23 cellular contexts compared by ENCODE assay signal in the genomic region with DNA sequence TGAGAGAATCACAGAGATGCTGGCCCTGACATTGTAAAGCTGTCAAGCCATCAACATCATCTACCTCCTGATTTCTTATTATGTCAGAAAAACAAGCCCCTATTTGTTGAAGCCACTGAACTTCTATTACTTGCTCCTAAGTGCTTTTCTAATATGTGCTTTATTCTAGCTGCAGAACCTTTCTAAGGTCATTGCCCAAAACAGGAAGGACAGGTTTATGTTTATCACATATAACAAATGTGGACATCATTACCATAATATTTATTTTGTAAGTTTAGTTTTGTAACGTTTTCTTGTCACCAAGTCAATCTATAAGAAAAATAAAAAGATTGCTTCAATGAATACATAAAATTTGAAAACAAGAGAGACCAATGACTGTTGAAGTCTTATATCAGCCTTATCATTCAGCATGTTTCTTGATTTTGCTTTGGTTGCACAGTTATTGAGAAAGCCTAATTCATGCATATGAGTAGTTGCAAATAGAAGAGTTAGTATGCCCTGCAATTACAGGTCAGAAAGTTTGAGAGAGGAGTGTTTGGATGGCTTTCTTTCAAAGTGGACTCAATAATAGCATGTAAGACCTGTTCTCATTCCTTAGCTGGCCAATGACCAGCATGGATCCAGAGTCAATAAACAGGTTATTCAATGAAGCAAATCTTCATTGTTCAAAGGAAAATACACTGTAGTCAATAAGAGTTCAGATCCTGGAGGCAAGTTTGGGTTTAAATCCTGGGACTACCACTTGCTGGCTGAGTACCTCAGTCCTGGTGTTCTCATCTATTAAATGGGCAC.
DNase-seq lines count a peak whose midpoint lies in the region; ATAC-seq and TF ChIP-seq lines count a peak whose summit lies in the region.
"Had no signal": no experiment of that assay in that cellular context is flagged by ENCODE, and none has a peak within 500 bp of the region (broad histone marks: within the 10 kb centered on the region; RNA-seq: fewer than 3 reads in every experiment).

No MANE protein-coding gene starts in this region.

- H3F3A ChIP-seq in GM23338 (replicated peaks; ENCODE audit: low read depth) (no peaks in the 10 kb centered on the region), PC-9 (ENCODE audit: insufficient read depth, low read depth) (peaks cover 17% of the 10 kb centered on the region; the same call in 1 of the 2 replicates)

- peaks cover 0 to 10% (median 0%) of the 10 kb centered on the region in 4 donors for H3K4me1 Mint-ChIP-seq in CD4-positive, CD25-positive, alpha-beta regulatory T cell
- H3K4me1 Mint-ChIP-seq in GM23338 (peaks cover 6% of the 10 kb centered on the region), type B pancreatic cell (ENCODE audit: unreplicated experiment) (peaks cover 8% of the 10 kb centered on the region)
- peaks cover 5% of the 10 kb centered on the region for H3K4me1 Mint-ChIP-seq in activated CD4-positive, alpha-beta T cell treated with anti-CD3 and anti-CD28 coated beads for 36 hours
- H3K4me1 Mint-ChIP-seq: B cell, CD14-positive monocyte, IgD-negative memory B cell had no signal

- no peaks in the 10 kb centered on the region for H3K36me3 ChIP-seq in CD4-positive, CD25-positive, alpha-beta regulatory T cell (ENCODE audit: control insufficient read depth, insufficient read depth, low read length)
- H3K36me3 ChIP-seq in GM23338 (ENCODE audit: insufficient read depth) (no peaks in the 10 kb centered on the region), PC-9 (ENCODE audit: low read depth) (no peaks in the 10 kb centered on the region)
- H3K36me3 ChIP-seq: Peyer's patch had no signal

- ATAC-seq in CD4-positive, CD25-positive, alpha-beta regulatory T cell (ENCODE audit: low read depth in 2 of 2): no peak
- ATAC-seq in GM23338: no peak
- no peak for ATAC-seq in activated CD4-positive, alpha-beta T cell treated with anti-CD3 and anti-CD28 coated beads for 36 hours

- CTCF ChIA-PET in PC-9 (lab: Charles Lee): no interaction called here
- CTCF ChIA-PET in activated CD4-positive, alpha-beta T cell treated with anti-CD3 and anti-CD28 coated beads for 36 hours (lab: Charles Lee): interaction anchor here (0.9 to 1.4 kb wide), 5 partner anchors 11 to 56 kb away, joined by 3 to 5 read pairs (median 3); no protein-coding TSS in a partner anchor

- no TSS peak for BruUV-seq in PC-9 (replicated peaks; lab: Mats Ljungman, UMichigan)

- H3K27me3 ChIP-seq in CD4-positive, CD25-positive, alpha-beta regulatory T cell (ENCODE audit: control insufficient read depth, insufficient read depth, low read length): peaks cover 5% of the 10 kb centered on the region
- H3K27me3 ChIP-seq in GM23338 (ENCODE audit: insufficient read depth) (no peaks in the 10 kb centered on the region), PC-9 (ENCODE audit: insufficient read depth, low read depth) (no peaks in the 10 kb centered on the region)
- H3K27me3 ChIP-seq: Peyer's patch had no signal

- H3K4me3 Mint-ChIP-seq in CD4-positive, CD25-positive, alpha-beta regulatory T cell: peak overlapping the region in 1 of 4 donors; percentile 18
- H3K4me3 Mint-ChIP-seq in GM23338 (no peak overlapping the region), type B pancreatic cell (no peak overlapping the region)
- no peak overlapping the region for H3K4me3 Mint-ChIP-seq in activated CD4-positive, alpha-beta T cell treated with anti-CD3 and anti-CD28 coated beads for 36 hours
- H3K4me3 Mint-ChIP-seq: B cell; CD14-positive monocyte; IgD-negative memory B cell; T-helper 1 cell treated with Interleukin-12 subunit alpha and Interleukin-12 subunit beta and Interleukin-4 antibody, amounts not matched to agents 30 μg/mL and 1 μg/mL, for 36 hours had no signal

- H3K27ac Mint-ChIP-seq in CD4-positive, CD25-positive, alpha-beta regulatory T cell: peak overlapping the region in 2 of 3 donors; percentile 30 to 32
- H3K27ac Mint-ChIP-seq in GM23338: no peak overlapping the region
- peak overlapping the region; percentile 13 for H3K27ac Mint-ChIP-seq in type B pancreatic cell
- no peak overlapping the region for H3K27ac Mint-ChIP-seq in activated CD4-positive, alpha-beta T cell treated with anti-CD3 and anti-CD28 coated beads for 36 hours
- H3K27ac Mint-ChIP-seq: B cell; CD14-positive monocyte; IgD-negative memory B cell; T-helper 1 cell treated with Interleukin-12 subunit alpha and Interleukin-12 subunit beta and Interleukin-4 antibody, amounts not matched to agents 30 μg/mL and 1 μg/mL, for 36 hours had no signal

- H3K4me2 ChIP-seq in GM23338 (no peak overlapping the region), PC-9 (peak overlapping the region; percentile 56)
- H3K4me2 ChIP-seq: SK-N-SH had no signal

- intact Hi-C loops in PC-9 (cut with micrococcal nuclease; ENCODE audit: unreplicated experiment): no loop called here
- intact Hi-C loops in activated CD4-positive, alpha-beta T cell treated with anti-CD3 and anti-CD28 coated beads for 36 hours (cut with DNase I, micrococcal nuclease): no loop called here

- peaks cover 24% of the 10 kb centered on the region for H3K27me3 Mint-ChIP-seq in CD4-positive, CD25-positive, alpha-beta regulatory T cell
- H3K27me3 Mint-ChIP-seq in GM23338 (ENCODE audit: insufficient read depth, low read depth, poor library complexity) (no peaks in the 10 kb centered on the region), type B pancreatic cell (peaks cover 13% of the 10 kb centered on the region)
- H3K27me3 Mint-ChIP-seq in activated CD4-positive, alpha-beta T cell treated with anti-CD3 and anti-CD28 coated beads for 36 hours: peaks cover 8% of the 10 kb centered on the region

- no peaks in the 10 kb centered on the region for H3K9me3 ChIP-seq in CD4-positive, CD25-positive, alpha-beta regulatory T cell (ENCODE audit: control insufficient read depth in 2 of 2, low read length in 2 of 2)
- no peaks in the 10 kb centered on the region for H3K9me3 ChIP-seq in PC-9 (ENCODE audit: insufficient read depth, low read depth)
- H3K9me3 ChIP-seq: Peyer's patch, SK-N-SH had no signal

- H4K20me1 ChIP-seq in GM23338 (replicated peaks; ENCODE audit: insufficient read depth) (no peaks in the 10 kb centered on the region), PC-9 (ENCODE audit: insufficient read depth) (no peaks in the 10 kb centered on the region)

- H3K9me2 ChIP-seq in GM23338 (ENCODE audit: insufficient read depth) (peaks cover 6% of the 10 kb centered on the region; the same call in 1 of the 2 replicates), PC-9 (ENCODE audit: insufficient read depth) (no peaks in the 10 kb centered on the region)
- H3K9me2 ChIP-seq: SK-N-SH had no signal

- peak overlapping the region; percentile 79; the same call in 1 of the 2 replicates for H2AFZ ChIP-seq in GM23338
- no peak overlapping the region; the same call in 1 of the 2 replicates for H2AFZ ChIP-seq in PC-9

- no peak overlapping the region for H3K4me3 ChIP-seq in CD4-positive, CD25-positive, alpha-beta regulatory T cell (ENCODE audit: low read depth, low read length)
- H3K4me3 ChIP-seq in GM23338 (no peak overlapping the region), PC-9 (peak overlapping the region; percentile 1; the same call in 1 of the 2 replicates)
- H3K4me3 ChIP-seq: Peyer's patch had no signal

- H3K36me3 Mint-ChIP-seq in CD4-positive, CD25-positive, alpha-beta regulatory T cell: no peaks in the 10 kb centered on the region
- H3K36me3 Mint-ChIP-seq in GM23338 (ENCODE audit: low read depth) (no peaks in the 10 kb centered on the region; the same call in 2 of the 3 replicates), type B pancreatic cell (no peaks in the 10 kb centered on the region)
- no peaks in the 10 kb centered on the region for H3K36me3 Mint-ChIP-seq in activated CD4-positive, alpha-beta T cell treated with anti-CD3 and anti-CD28 coated beads for 36 hours (ENCODE audit: low read depth)
- H3K36me3 Mint-ChIP-seq: CD14-positive monocyte had no signal

- H3K27ac ChIP-seq in CD4-positive, CD25-positive, alpha-beta regulatory T cell (ENCODE audit: insufficient read depth, low read length, poor library complexity, severe bottlenecking): no peak overlapping the region
- H3K27ac ChIP-seq in GM23338 (ENCODE audit: low read depth) (no peak overlapping the region), PC-9 (peak overlapping the region; percentile 38)
- H3K27ac ChIP-seq: Peyer's patch had no signal

- DNase-seq in CD4-positive, CD25-positive, alpha-beta regulatory T cell: no peak
- DNase-seq in GM23338 (ENCODE audit: low spot score) (no peak), PC-9 (peak in 1 of 2 experiments; percentile 74), type B pancreatic cell (ENCODE audit: extremely low spot score, unreplicated experiment) (no peak), SHP77 (lab: John Stamatoyannopoulos, UW) (no peak), T-helper 9 cell (no peak)
- DNase-seq in activated CD4-positive, alpha-beta T cell treated with anti-CD3 and anti-CD28 coated beads for 36 hours: no peak
- DNase-seq: HCEC 1CT, NCI-H1092, NCI-H1417 treated with DMSO at 0.1 percent for 48 hours, NCI-H1694 treated with DMSO at 0.1 percent for 48 hours, NCI-H2081, NCI-H2171, NCI-H345, NCI-H524 treated with DMSO at 0.1 percent for 48 hours, Peyer's patch, SIG-M5, SK-N-SH, SW 1271 had no signal

- TF ChIP-seq CTCF in GM23338 (conservative IDR thresholded peaks at IDR 0.05; ENCODE audit: low read depth in 2 of 2): no peak
- no peak for TF ChIP-seq CTCF in PC-9 (conservative IDR thresholded peaks at IDR 0.05)
- no peak for TF ChIP-seq CTCF in type B pancreatic cell (conservative IDR thresholded peaks at IDR 0.05)

- H3K79me2 ChIP-seq in GM23338 (replicated peaks; ENCODE audit: insufficient read depth) (no peaks in the 10 kb centered on the region), PC-9 (ENCODE audit: low read depth) (no peaks in the 10 kb centered on the region)

- H3K4me1 ChIP-seq in CD4-positive, CD25-positive, alpha-beta regulatory T cell (ENCODE audit: control insufficient read depth, insufficient read depth, low read length, poor library complexity, severe bottlenecking): no peaks in the 10 kb centered on the region
- H3K4me1 ChIP-seq in GM23338 (ENCODE audit: insufficient read depth): no peaks in the 10 kb centered on the region
- peaks cover 20% of the 10 kb centered on the region for H3K4me1 ChIP-seq in PC-9 (replicated peaks; ENCODE audit: insufficient read depth)
- H3K4me1 ChIP-seq: Peyer's patch had no signal

- peaks cover 0 to 3% (median 0%) of the 10 kb centered on the region in 7 donors for H3K9me3 Mint-ChIP-seq in CD4-positive, CD25-positive, alpha-beta regulatory T cell
- H3K9me3 Mint-ChIP-seq in GM23338: peaks cover 4% of the 10 kb centered on the region; the same call in 1 of the 3 replicates
- peaks cover 14% of the 10 kb centered on the region for H3K9me3 Mint-ChIP-seq in type B pancreatic cell
- no peaks in the 10 kb centered on the region for H3K9me3 Mint-ChIP-seq in activated CD4-positive, alpha-beta T cell treated with anti-CD3 and anti-CD28 coated beads for 36 hours (ENCODE audit: low read depth)
- H3K9me3 Mint-ChIP-seq: T-helper 1 cell treated with Interleukin-12 subunit alpha and Interleukin-12 subunit beta and Interleukin-4 antibody, amounts not matched to agents 30 μg/mL and 1 μg/mL, for 36 hours had no signal

- POLR2A ChIA-PET in PC-9 (lab: Charles Lee; ENCODE audit: unreplicated experiment): interaction anchor here (0.6 to 0.8 kb wide), 3 partner anchors 140 to 319 kb away, joined by 3 to 10 read pairs (median 4); no protein-coding TSS in a partner anchor
- POLR2A ChIA-PET in activated CD4-positive, alpha-beta T cell treated with anti-CD3 and anti-CD28 coated beads for 36 hours (lab: Charles Lee): no interaction called here

TF ChIP-seq in GM23338, 12 proteins besides CTCF, POLR2A, EP300 and RAD21 (continues in another document):
- TF ChIP-seq EZH2phosphoT487 (IDR thresholded peaks at IDR 0.05; ENCODE audit: unreplicated experiment): no peak

Comparison
In these comparisons a context has a peak if more than half of its experiments do, and no peak if none do; other contexts are left out.
1. H3K27ac Mint-ChIP-seq: peak in CD4-positive, CD25-positive, alpha-beta regulatory T cell (2 of 3) and type B pancreatic cell (single experiment); none in GM23338 (single experiment) and activated CD4-positive, alpha-beta T cell treated with anti-CD3 and anti-CD28 coated beads for 36 hours (single experiment).